10 cellular contexts compared by ENCODE assay signal in genomic region chr22:28911777-28912669, GRCh38. TPM values are rescaled to one million over a fixed set of nuclear protein-coding genes. Genes with fewer than 3 reads are reported as not detected.
A peak's percentile ranks its signal among the peaks of the same experiment; 100 is the strongest.
DNase-seq lines count a peak whose midpoint lies in the region; ATAC-seq and TF ChIP-seq lines count a peak whose summit lies in the region.
"Had no signal": no experiment of that assay in that cellular context is flagged by ENCODE, and none has a peak within 500 bp of the region (broad histone marks: within the 10 kb centered on the region; RNA-seq: fewer than 3 reads in every experiment).

No MANE protein-coding gene starts in this region.

- no peak for TF ChIP-seq CTCF in C4-2B (conservative IDR thresholded peaks at IDR 0.05)
- no peak for TF ChIP-seq CTCF in heart right ventricle (IDR thresholded peaks at IDR 0.05)

- peak; percentile 83 for DNase-seq in SK-N-DZ (ENCODE audit: low spot score)
- no peak for DNase-seq in heart right ventricle
- peak; percentile 22 for DNase-seq in pons (ENCODE audit: low spot score)
- DNase-seq: NCI-H748 treated with DMSO at 0.1 percent for 48 hours had no signal

- no peaks in the 10 kb centered on the region for H3K36me3 ChIP-seq in heart right ventricle

- intact Hi-C loops in heart right ventricle (cut with DNase I): no loop called here

- WGBS in heart right ventricle, 2 donors: 45 to 49% methylated on average over 10 of the region's 10 CpGs

- H3K4me3 ChIP-seq in heart right ventricle: no peak overlapping the region

- ATAC-seq in heart right ventricle (peak in 7 of 8 donors; percentile 18 to 59 (median 43)), HG03432 (IDR thresholded peaks at IDR 0.05; ENCODE audit: unreplicated experiment) (no peak), GM21619 (IDR thresholded peaks at IDR 0.05; ENCODE audit: unreplicated experiment) (no peak), HG03095 (IDR thresholded peaks at IDR 0.05; ENCODE audit: unreplicated experiment) (no peak), GM18868 (IDR thresholded peaks at IDR 0.05; ENCODE audit: unreplicated experiment) (no peak)
- ATAC-seq: activated CD4-positive, CD25-positive, alpha-beta regulatory T cell treated with anti-CD3 and anti-CD28 coated beads, Interleukin-2, amount 50 U/mL, for 24 hours had no signal

- H3K9me3 ChIP-seq in heart right ventricle: no peaks in the 10 kb centered on the region

- H3K27ac ChIP-seq in C4-2B (peak overlapping the region; percentile 51), heart right ventricle (peak overlapping the region; percentile 29 to 76 (median 54))

- peaks cover 6 to 42% (median 30%) of the 10 kb centered on the region in 9 donors for H3K4me1 ChIP-seq in heart right ventricle

- H3K27me3 ChIP-seq in heart right ventricle: no peaks in the 10 kb centered on the region

RNA-seq across cellular contexts. Expression of gene ZNRF3, which starts 28.7 kb away (rescaled TPM):
- 10.8 and 10.9 TPM in 2 replicates for polyA plus RNA-seq in SK-N-DZ (2014; cell fraction: cytosol; rRNA removed)
- 6.6 and 8.7 TPM in 2 replicates for polyA plus RNA-seq in SK-N-DZ (2014; cell fraction: nucleus; rRNA removed)
- 1 to 10 TPM; 4.4 to 7.7 (median 6.3) TPM for total RNA-seq in heart right ventricle
- polyA plus RNA-seq in heart right ventricle: 1 to 10 TPM; 1.8 to 2.2 TPM

Comparison
In these comparisons a context has a peak if more than half of its experiments do, and no peak if none do; other contexts are left out.
1. DNase-seq: peak in SK-N-DZ (single experiment) and pons (single experiment); none in heart right ventricle (0 of 2).
2. ATAC-seq: peak in heart right ventricle (7 of 8); none in HG03432 (single experiment), GM21619 (single experiment), HG03095 (single experiment) and GM18868 (single experiment).